12 cellular contexts compared by ENCODE assay signal in the genomic region with DNA sequence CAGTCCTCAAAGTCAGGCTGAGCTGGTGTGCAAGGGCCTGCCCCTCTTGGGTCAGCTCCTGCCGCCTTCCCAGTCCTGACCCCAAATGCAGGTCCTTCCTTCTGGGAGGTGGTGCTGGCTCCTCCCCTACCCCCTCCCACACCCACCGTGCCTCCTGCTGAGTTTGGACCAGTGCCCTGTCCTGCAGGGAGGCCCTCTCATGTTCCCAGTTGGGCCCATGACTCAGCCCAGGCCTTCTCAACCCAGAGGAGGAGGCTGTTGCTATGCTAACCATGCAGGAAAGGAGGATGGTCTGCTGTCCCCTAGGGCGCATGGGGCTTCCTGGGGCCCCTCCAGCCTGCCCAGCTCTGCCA. TPM values are rescaled to one million over a fixed set of nuclear protein-coding genes. Genes with fewer than 3 reads are reported as not detected.
DNase-seq lines count a peak whose midpoint lies in the region; ATAC-seq and TF ChIP-seq lines count a peak whose summit lies in the region.
"Had no signal": no experiment of that assay in that cellular context is flagged by ENCODE, and none has a peak within 500 bp of the region (broad histone marks: within the 10 kb centered on the region; RNA-seq: fewer than 3 reads in every experiment).

No MANE protein-coding gene starts in this region.

- DNase-seq in heart left ventricle, result peak; percentile 63 to 83 (median 66)
- DNase-seq in Right ventricle myocardium inferior (ENCODE audit: missing footprints), result no peak
- DNase-seq in SJSA1 (ENCODE audit: low read depth in 1 of 2, low spot score in 2 of 2), result peak; percentile 47 to 73
- DNase-seq in fibroblast of villous mesenchyme (ENCODE audit: low read depth), result peak; percentile 54
- no peak for DNase-seq in midbrain (lab: John Stamatoyannopoulos, UW)
- no peak for DNase-seq in GF-D8 (lab: John Stamatoyannopoulos, UW)
- no peak for DNase-seq in activated CD4-positive, alpha-beta T cell treated with anti-CD3 and anti-CD28 coated beads for 1 hour
- DNase-seq: activated T-cell treated with anti-CD3 and anti-CD28 coated beads, Interleukin-2, amount 50 U/mL, for 4 hours; effector memory CD4-positive, alpha-beta T cell; SIG-M5; tibial artery had no signal

- H3K4me3 ChIP-seq in heart left ventricle (no peak overlapping the region), SJSA1 (no peak overlapping the region), fibroblast of villous mesenchyme (ENCODE audit: low read depth, low read length) (no peak overlapping the region)
- H3K4me3 ChIP-seq: tibial artery had no signal

- no peaks in the 10 kb centered on the region for H3K27me3 ChIP-seq in heart left ventricle
- no peaks in the 10 kb centered on the region for H3K27me3 ChIP-seq in SJSA1 (replicated peaks)
- H3K27me3 ChIP-seq: tibial artery had no signal

- H3K27ac ChIP-seq in heart left ventricle, result peak overlapping the region in 5 of 12 donors; percentile 10 to 53 (median 26)
- no peak overlapping the region for H3K27ac ChIP-seq in SJSA1
- H3K27ac ChIP-seq: tibial artery had no signal

- H3K4me1 ChIP-seq in heart left ventricle, result peaks cover 7 to 31% (median 23%) of the 10 kb centered on the region in 12 donors
- peaks cover 16% of the 10 kb centered on the region for H3K4me1 ChIP-seq in SJSA1 (replicated peaks)

- H3K36me3 ChIP-seq in heart left ventricle (no peaks in the 10 kb centered on the region), SJSA1 (no peaks in the 10 kb centered on the region)
- H3K36me3 ChIP-seq: tibial artery had no signal

- WGBS in heart left ventricle, 4 donors, result 44 to 56% (median 54%) methylated on average over 2 to 3 of the region's 3 CpGs

- no peaks in the 10 kb centered on the region for H3K9me3 ChIP-seq in heart left ventricle
- H3K9me3 ChIP-seq in SJSA1 (replicated peaks), result no peaks in the 10 kb centered on the region
- H3K9me3 ChIP-seq: tibial artery had no signal

- intact Hi-C loops in heart left ventricle (cut with DNase I) (no loop called here), Right ventricle myocardium inferior (cut with DNase I) (no loop called here)

- TF ChIP-seq CTCF in heart left ventricle (IDR thresholded peaks at IDR 0.05) (no peak), fibroblast of villous mesenchyme (IDR thresholded peaks at IDR 0.05; ENCODE audit: insufficient read depth, low read depth, low read length) (no peak)

- ATAC-seq in heart left ventricle (peak; percentile 65 to 76 (median 73)), Right ventricle myocardium inferior (no peak), GM21447 (IDR thresholded peaks at IDR 0.05; ENCODE audit: unreplicated experiment) (no peak)
- ATAC-seq: activated T-cell treated with anti-CD3 and anti-CD28 coated beads, Interleukin-2, amount 50 U/mL, for 4 hours had no signal

- no peak for TF ChIP-seq POLR2A in heart left ventricle (IDR thresholded peaks at IDR 0.05)

RNA-seq across cellular contexts. Expression of a gene that starts 4.4 kb away (rescaled TPM):
- total RNA-seq in heart left ventricle (10 to 100 TPM in 3 of 9 donors, 1 to 10 TPM in 6; 4.9 to 12.9 (median 7.4) TPM), Right ventricle myocardium inferior (5.6 TPM), fibroblast of villous mesenchyme (3.5 and 4.3 TPM in 2 replicates)
- 10 to 100 TPM in 1 of 2 donors, 1 to 10 TPM in 1; 4.2 to 12.3 TPM for polyA plus RNA-seq in heart left ventricle
- 1.4 and 6.7 TPM in 2 replicates for total RNA-seq in SJSA1 (2014; rRNA removed; shearing (Covaris generic))

RNA-seq across cellular contexts. Expression of a gene that starts 9.8 kb away (rescaled TPM):
- total RNA-seq in heart left ventricle (100 to 1,000 TPM; 115 to 173 (median 143) TPM), Right ventricle myocardium inferior (134 TPM), fibroblast of villous mesenchyme (233 and 261 TPM in 2 replicates)
- 100 to 1,000 TPM; 108 to 129 TPM for polyA plus RNA-seq in heart left ventricle
- total RNA-seq in SJSA1 (2014; rRNA removed; shearing (Covaris generic)), result 176 and 213 TPM in 2 replicates

RNA-seq across cellular contexts. Expression of a gene that starts 52.4 kb away (rescaled TPM):
- total RNA-seq in heart left ventricle, result 100 to 1,000 TPM in 2 of 9 donors, 10 to 100 TPM in 7; 41.0 to 203 (median 53.9) TPM
- polyA plus RNA-seq in heart left ventricle, result 100 to 1,000 TPM; 126 to 191 TPM
- 54.4 TPM for total RNA-seq in Right ventricle myocardium inferior
- total RNA-seq in SJSA1 (2014; rRNA removed; shearing (Covaris generic)), result 444 and 466 TPM in 2 replicates
- total RNA-seq in fibroblast of villous mesenchyme, result 67.8 and 73.8 TPM in 2 replicates

RNA-seq across cellular contexts. Expression of a gene that starts 59.8 kb away (rescaled TPM):
- total RNA-seq in heart left ventricle (10 to 100 TPM in 8 of 9 donors, 1 to 10 TPM in 1; 9.1 to 21.9 (median 12.5) TPM), Right ventricle myocardium inferior (10.5 TPM), fibroblast of villous mesenchyme (19.4 and 22.5 TPM in 2 replicates)
- 10 to 100 TPM in 1 of 2 donors, 1 to 10 TPM in 1; 7.5 to 17.9 TPM for polyA plus RNA-seq in heart left ventricle
- total RNA-seq in SJSA1 (2014; rRNA removed; shearing (Covaris generic)), result 5.9 and 9.3 TPM in 2 replicates

Comparison
In these comparisons a context has a peak if more than half of its experiments do, and no peak if none do; other contexts are left out.
1. ATAC-seq: peak in heart left ventricle (4 of 4); none in Right ventricle myocardium inferior (single experiment) and GM21447 (single experiment).
2. DNase-seq: peak in heart left ventricle (5 of 5), SJSA1 (2 of 2) and fibroblast of villous mesenchyme (single experiment); none in Right ventricle myocardium inferior (single experiment), midbrain (single experiment), GF-D8 (single experiment) and activated CD4-positive, alpha-beta T cell treated with anti-CD3 and anti-CD28 coated beads for 1 hour (single experiment).